In the genomic region with DNA sequence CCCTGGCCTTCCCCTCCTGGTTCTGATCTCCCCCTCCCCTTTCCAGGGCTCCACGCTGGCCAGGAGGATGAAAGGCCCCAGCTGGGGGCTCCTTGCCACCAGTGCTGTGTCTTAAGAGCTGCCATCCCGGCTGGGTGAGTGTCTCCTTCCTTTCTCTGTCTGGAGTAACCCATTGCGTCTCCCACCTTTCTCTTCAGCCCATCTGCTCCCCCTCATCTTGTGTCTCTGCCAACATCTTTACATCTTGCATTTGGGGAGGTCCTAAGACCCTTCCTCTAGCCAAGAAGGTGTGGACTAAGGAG, we compare ENCODE assay signal across 8 cellular contexts. TPM values are rescaled to one million over a fixed set of nuclear protein-coding genes. Genes with fewer than 3 reads are reported as not detected.
A peak's percentile ranks its signal among the peaks of the same experiment; 100 is the strongest.
DNase-seq lines count a peak whose midpoint lies in the region; ATAC-seq and TF ChIP-seq lines count a peak whose summit lies in the region.

No MANE protein-coding gene starts in this region.

- peaks cover 6 to 42% (median 34%) of the 10 kb centered on the region in 5 donors for H3K27me3 Mint-ChIP-seq in naive thymus-derived CD8-positive, alpha-beta T cell

- H3K9me3 Mint-ChIP-seq in naive thymus-derived CD8-positive, alpha-beta T cell: no peaks in the 10 kb centered on the region

- 6% methylated on average over 3 of the region's 3 CpGs for WGBS in prostate gland

- H3K4me3 ChIP-seq in fibroblast of villous mesenchyme (ENCODE audit: low read depth, low read length): peak overlapping the region; percentile 94
- H3K4me3 ChIP-seq in prostate gland: peak overlapping the region; percentile 52 to 62

- POLR2A ChIA-PET in naive thymus-derived CD8-positive, alpha-beta T cell (lab: Charles Lee): interaction anchor here (12.5 kb wide), 1 partner anchor 13 kb away, joined by 376 read pairs; the partner anchor contains the start of gene PABPN1
- POLR2A ChIA-PET in HEK293T (lab: Yijun Ruan, JAX): interaction anchor here (0.6 to 9.6 kb wide), 7 partner anchors 9 to 853 kb away, joined by 3 to 256 read pairs (median 5); partner anchors contain the start of genes HOMEZ, PABPN1 and SLC22A17

- H3K27ac Mint-ChIP-seq in naive thymus-derived CD8-positive, alpha-beta T cell: peak overlapping the region in 2 of 10 donors; percentile 23 to 51

- CTCF ChIA-PET in HEK293T (lab: Yijun Ruan, JAX): interaction anchor here (2.2 kb wide), 1 partner anchor 14 kb away, joined by 8 read pairs; the partner anchor contains the start of gene PABPN1

- peak overlapping the region; percentile 94 for H3K9ac ChIP-seq in ES-I3 (ENCODE audit: low read depth, low read length)

- peak overlapping the region in 1 of 10 donors; percentile 75 for H3K4me3 Mint-ChIP-seq in naive thymus-derived CD8-positive, alpha-beta T cell

- no peak for TF ChIP-seq POLR2A in prostate gland (IDR thresholded peaks at IDR 0.05)

- ATAC-seq in SK-N-SH treated with all-trans-retinoic acid at 6 μM for 48 hours: peak; percentile 5; the same call in 2 of the 3 replicates
- no peak for ATAC-seq in naive thymus-derived CD8-positive, alpha-beta T cell
- ATAC-seq in HG02973 (IDR thresholded peaks at IDR 0.05; ENCODE audit: unreplicated experiment): no peak

- no peaks in the 10 kb centered on the region for H3K36me3 ChIP-seq in ES-I3 (ENCODE audit: insufficient read depth, low read length)
- H3K36me3 ChIP-seq in prostate gland: no peaks in the 10 kb centered on the region

- intact Hi-C loops in prostate gland (cut with DNase I): loop anchor here (2.0 to 10.0 kb wide), 2 partner anchors 14 to 182 kb away; partner anchors contain the start of gene PABPN1

- H3K27me3 ChIP-seq in prostate gland (replicated peaks; ENCODE audit: insufficient read depth): no peaks in the 10 kb centered on the region

- no peaks in the 10 kb centered on the region; the same call in 1 of the 2 replicates for H3K4me1 ChIP-seq in ES-I3 (ENCODE audit: insufficient read depth, low read length)
- H3K4me1 ChIP-seq in prostate gland (replicated peaks): peaks cover 12% of the 10 kb centered on the region

- DNase-seq in fibroblast of villous mesenchyme (ENCODE audit: low read depth) (no peak), prostate gland (ENCODE audit: low spot score) (no peak), HEK293T (ENCODE audit: extremely low spot score) (no peak), glomerular visceral epithelial cell (ENCODE audit: extremely low spot score) (no peak)
- DNase-seq in naive thymus-derived CD8-positive, alpha-beta T cell: no peak

- H3K9me3 ChIP-seq in ES-I3 (ENCODE audit: control insufficient read depth, insufficient read depth, low read length): no peaks in the 10 kb centered on the region
- H3K9me3 ChIP-seq in prostate gland: no peaks in the 10 kb centered on the region

- H3K36me3 Mint-ChIP-seq in naive thymus-derived CD8-positive, alpha-beta T cell: no peaks in the 10 kb centered on the region

- H3K27ac ChIP-seq in prostate gland: peak overlapping the region; percentile 85 to 87

- H3K4me1 Mint-ChIP-seq in naive thymus-derived CD8-positive, alpha-beta T cell: peaks cover 8 to 22% (median 11%) of the 10 kb centered on the region in 4 donors

- TF ChIP-seq CTCF in fibroblast of villous mesenchyme (IDR thresholded peaks at IDR 0.05; ENCODE audit: insufficient read depth, low read depth, low read length) (no peak), prostate gland (IDR thresholded peaks at IDR 0.05) (no peak)

TF ChIP-seq in SK-N-SH treated with all-trans-retinoic acid at 6 μM for 48 hours, 23 proteins besides CTCF, POLR2A, EP300 and RAD21:
- no peak for TF ChIP-seq TCF4 (CRISPR knock-in tag; IDR thresholded peaks at IDR 0.05; ENCODE audit: borderline replicate concordance)
- TF ChIP-seq CSDC2 (CRISPR knock-in tag; IDR thresholded peaks at IDR 0.05): no peak
- no peak for TF ChIP-seq SNAI2 (CRISPR knock-in tag; IDR thresholded peaks at IDR 0.05)

TF ChIP-seq in HEK293T, 16 proteins besides CTCF, POLR2A, EP300 and RAD21:
- no peak for TF ChIP-seq SP1 (IDR thresholded peaks at IDR 0.05)
- no peak for TF ChIP-seq BHLHE40 (IDR thresholded peaks at IDR 0.05; ENCODE audit: borderline replicate concordance)
- TF ChIP-seq, protein P1, sequence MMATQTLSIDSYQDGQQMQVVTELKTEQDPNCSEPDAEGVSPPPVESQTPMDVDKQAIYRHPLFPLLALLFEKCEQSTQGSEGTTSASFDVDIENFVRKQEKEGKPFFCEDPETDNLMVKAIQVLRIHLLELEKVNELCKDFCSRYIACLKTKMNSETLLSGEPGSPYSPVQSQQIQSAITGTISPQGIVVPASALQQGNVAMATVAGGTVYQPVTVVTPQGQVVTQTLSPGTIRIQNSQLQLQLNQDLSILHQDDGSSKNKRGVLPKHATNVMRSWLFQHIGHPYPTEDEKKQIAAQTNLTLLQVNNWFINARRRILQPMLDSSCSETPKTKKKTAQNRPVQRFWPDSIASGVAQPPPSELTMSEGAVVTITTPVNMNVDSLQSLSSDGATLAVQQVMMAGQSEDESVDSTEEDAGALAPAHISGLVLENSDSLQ (IDR thresholded peaks at IDR 0.05): no peak
- no peak for TF ChIP-seq LEF1 (IDR thresholded peaks at IDR 0.05; ENCODE audit: borderline replicate concordance)
- no peak for TF ChIP-seq FOXA1 (IDR thresholded peaks at IDR 0.05)

RNA-seq across cellular contexts. Expression of gene BCL2L2, which starts 0.5 kb away (rescaled TPM):
- total RNA-seq in fibroblast of villous mesenchyme (17.7 and 20.7 TPM in 2 replicates), prostate gland (10 to 100 TPM; 45.4 to 87.3 TPM)
- total RNA-seq in naive thymus-derived CD8-positive, alpha-beta T cell: 1 to 10 TPM; 3.8 to 4.2 TPM
- polyA plus RNA-seq in naive thymus-derived CD8-positive, alpha-beta T cell: not detected

RNA-seq across cellular contexts. Expression of gene PPP1R3E, which starts 4.4 kb away (rescaled TPM):
- 3.0 and 5.8 TPM in 2 replicates for total RNA-seq in fibroblast of villous mesenchyme
- total RNA-seq in prostate gland: 10 to 100 TPM in 1 of 2 donors, 1 to 10 TPM in 1; 4.9 to 20.2 TPM
- total RNA-seq in naive thymus-derived CD8-positive, alpha-beta T cell: 100 to 1,000 TPM; 113 to 119 TPM
- polyA plus RNA-seq in naive thymus-derived CD8-positive, alpha-beta T cell: 1 to 10 TPM; 2.6 to 3.1 (median 3.1) TPM

RNA-seq across cellular contexts. Expression of gene PABPN1, which starts 14.2 kb away (rescaled TPM):
- total RNA-seq in fibroblast of villous mesenchyme (51.2 and 75.1 TPM in 2 replicates), prostate gland (100 to 1,000 TPM in 1 of 2 donors, 10 to 100 TPM in 1; 62.7 to 113 TPM)
- 100 to 1,000 TPM; 214 to 218 TPM for total RNA-seq in naive thymus-derived CD8-positive, alpha-beta T cell
- 10 to 100 TPM; 84.3 to 96.9 (median 88.5) TPM for polyA plus RNA-seq in naive thymus-derived CD8-positive, alpha-beta T cell

RNA-seq across cellular contexts. Expression of gene HOMEZ, which starts 21.2 kb away (rescaled TPM):
- 4.2 and 6.0 TPM in 2 replicates for total RNA-seq in fibroblast of villous mesenchyme
- 10 to 100 TPM; 15.3 to 22.0 TPM for total RNA-seq in prostate gland
- 10 to 100 TPM; 15.4 to 16.0 TPM for total RNA-seq in naive thymus-derived CD8-positive, alpha-beta T cell
- polyA plus RNA-seq in naive thymus-derived CD8-positive, alpha-beta T cell: 1 to 10 TPM; 3.9 to 6.1 (median 5.9) TPM

RNA-seq across cellular contexts. Expression of gene SLC22A17, which starts 45.6 kb away (rescaled TPM):
- total RNA-seq in fibroblast of villous mesenchyme (14.8 and 16.4 TPM in 2 replicates), prostate gland (100 to 1,000 TPM; 207 to 351 TPM)
- 10 to 100 TPM; 20.8 to 22.6 TPM for total RNA-seq in naive thymus-derived CD8-positive, alpha-beta T cell
- polyA plus RNA-seq in naive thymus-derived CD8-positive, alpha-beta T cell: 1 to 10 TPM; 3.9 to 9.6 (median 5.5) TPM

Comparison
In these comparisons a context has a peak if more than half of its experiments do, and no peak if none do; other contexts are left out.
1. RNA of gene PPP1R3E, which starts 4.4 kb away (total RNA-seq): 113 to 119 TPM in naive thymus-derived CD8-positive, alpha-beta T cell; 4.9 to 20.2 TPM in prostate gland and 3.0 to 5.8 TPM in fibroblast of villous mesenchyme; every median in the first group is over 4 times any median in the second.